In the genomic region with DNA sequence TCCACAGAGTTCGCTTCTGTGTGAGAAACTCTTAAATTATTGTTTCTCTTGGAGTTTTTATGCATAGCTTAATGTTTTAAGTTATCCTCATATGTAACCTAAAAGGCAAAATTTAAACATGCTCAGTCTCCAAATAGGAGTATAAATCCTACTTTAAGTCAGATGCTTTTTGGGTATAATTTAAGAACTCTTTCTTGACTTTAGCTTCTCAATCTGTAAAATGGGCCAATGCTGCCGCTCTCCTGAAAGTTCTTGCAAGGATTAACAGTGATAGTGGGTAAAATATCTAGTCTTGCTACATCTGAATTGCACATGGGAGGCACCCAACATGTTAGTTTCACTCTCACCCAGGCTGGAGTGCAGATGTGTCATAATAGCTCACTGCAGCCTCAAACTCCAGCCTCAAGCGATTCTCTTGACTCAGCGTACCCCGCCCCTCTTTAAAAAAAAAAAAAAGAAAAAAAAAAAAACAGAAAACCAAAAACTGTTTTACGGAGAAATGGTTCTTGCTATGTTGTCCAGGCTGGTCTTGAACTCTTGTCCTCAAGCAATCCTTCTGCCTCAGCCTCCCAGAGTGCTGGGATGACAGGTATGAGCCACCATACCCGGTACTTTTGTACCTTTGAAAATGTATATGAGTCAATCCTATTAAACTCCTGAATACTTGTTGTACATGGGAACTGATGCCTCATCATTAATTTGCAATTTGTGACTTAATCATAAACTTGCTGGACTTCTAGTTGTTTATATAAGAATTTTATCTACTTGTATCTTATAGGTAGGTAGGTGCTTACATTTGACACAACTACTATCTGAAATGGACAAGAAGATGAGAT, we compare ENCODE assay signal across 11 cellular contexts. TPM values are rescaled to one million over a fixed set of nuclear protein-coding genes. Genes with fewer than 3 reads are reported as not detected.
A peak's percentile ranks its signal among the peaks of the same experiment; 100 is the strongest.
DNase-seq lines count a peak whose midpoint lies in the region; ATAC-seq, FAIRE-seq and TF ChIP-seq lines count a peak whose summit lies in the region.
"Had no signal": no experiment of that assay in that cellular context is flagged by ENCODE, and none has a peak within 500 bp of the region (broad histone marks: within the 10 kb centered on the region; RNA-seq: fewer than 3 reads in every experiment).

No MANE protein-coding gene starts in this region.

- H3K9me3 ChIP-seq in HepG2 (ENCODE audit: low read length) (no peaks in the 10 kb centered on the region), right lobe of liver (no peaks in the 10 kb centered on the region)
- H3K9me3 ChIP-seq: BE2C, heart right ventricle had no signal

- peaks cover 28% of the 10 kb centered on the region for H3K4me1 ChIP-seq in HepG2 (ENCODE audit: insufficient read depth, low read length)
- H3K4me1 ChIP-seq in right lobe of liver = peaks cover 0 to 14% (median 0%) of the 10 kb centered on the region in 4 donors
- H3K4me1 ChIP-seq: BE2C had no signal

- H2AFZ ChIP-seq in HepG2 (ENCODE audit: low read length) = no peak overlapping the region

- FAIRE-seq in HepG2 (lab: Jason Lieb, UNC) = no peak
- FAIRE-seq: GM18507 had no signal

- WGBS in HepG2 (ENCODE audit: low lambda C conversion rate) = 92% methylated on average over 7 of the region's 7 CpGs
- 75% methylated on average over 7 of the region's 7 CpGs for WGBS in right lobe of liver (ENCODE audit: insufficient coverage, low coverage, low lambda C conversion rate, missing lambda C conversion rate)

- DNase-seq in HepG2 (ENCODE audit: low spot score) (no peak), right lobe of liver (no peak), fibroblast of villous mesenchyme (ENCODE audit: low read depth) (peak; percentile 28), type B pancreatic cell (ENCODE audit: extremely low spot score, unreplicated experiment) (no peak), dorsolateral prefrontal cortex (no peak), KBM-7 (no peak)
- peak; percentile 27 for DNase-seq in activated T-cell treated with anti-CD3 and anti-CD28 coated beads, Interleukin-2, amount 50 U/mL, for 4 hours
- DNase-seq: BE2C, heart right ventricle had no signal

- no peak overlapping the region; a peak in 1 of 6 replicates for H3K4me3 ChIP-seq in HepG2 (replicated peaks in 1 of 3; ENCODE audit: insufficient read depth in 1 of 3, low read depth in 2 of 3, low read length in 3 of 3)
- no peak overlapping the region for H3K4me3 ChIP-seq in right lobe of liver
- no peak overlapping the region for H3K4me3 ChIP-seq in fibroblast of villous mesenchyme (ENCODE audit: low read depth, low read length)
- H3K4me3 ChIP-seq in dorsolateral prefrontal cortex = peak overlapping the region in 4 of 59 donors; percentile 80 to 97 (median 94)

- CTCF ChIA-PET in HepG2 (lab: Yijun Ruan, JAX; ENCODE audit: low intra/inter-chr PET ratio, low total read pairs) = no interaction called here

- H3K4me1 Mint-ChIP-seq in activated T-cell treated with anti-CD3 and anti-CD28 coated beads, Interleukin-2, amount 50 U/mL, for 4 hours (ENCODE audit: low read depth) = peaks cover 40% of the 10 kb centered on the region
- peaks cover 13% of the 10 kb centered on the region for H3K4me1 Mint-ChIP-seq in type B pancreatic cell (ENCODE audit: unreplicated experiment)

- H3K36me3 ChIP-seq in HepG2 (replicated peaks in 1 of 2; ENCODE audit: control insufficient read depth in 1 of 2, insufficient read depth in 2 of 2, low read length in 2 of 2) (no peaks in the 10 kb centered on the region), right lobe of liver (no peaks in the 10 kb centered on the region)
- H3K36me3 ChIP-seq: BE2C, heart right ventricle had no signal

- ATAC-seq in HepG2 (no peak), right lobe of liver (no peak), GM21529 (IDR thresholded peaks at IDR 0.05; ENCODE audit: unreplicated experiment) (no peak)
- peak; percentile 9 to 26 for ATAC-seq in activated T-cell treated with anti-CD3 and anti-CD28 coated beads, Interleukin-2, amount 50 U/mL, for 4 hours
- ATAC-seq: heart right ventricle had no signal

- no peaks in the 10 kb centered on the region for H4K20me1 ChIP-seq in HepG2 (ENCODE audit: insufficient read depth, low read length)

- POLR2A ChIA-PET in HepG2 (lab: Yijun Ruan, JAX) = no interaction called here

- peak overlapping the region; percentile 97 for H3K27ac Mint-ChIP-seq in type B pancreatic cell

- H3K27me3 Mint-ChIP-seq in activated T-cell treated with anti-CD3 and anti-CD28 coated beads, Interleukin-2, amount 50 U/mL, for 4 hours (ENCODE audit: low read depth) = no peaks in the 10 kb centered on the region
- H3K27me3 Mint-ChIP-seq in type B pancreatic cell = no peaks in the 10 kb centered on the region

- no peaks in the 10 kb centered on the region for H3K36me3 Mint-ChIP-seq in activated T-cell treated with anti-CD3 and anti-CD28 coated beads, Interleukin-2, amount 50 U/mL, for 4 hours (ENCODE audit: insufficient read depth)
- H3K36me3 Mint-ChIP-seq in type B pancreatic cell = no peaks in the 10 kb centered on the region

- TF ChIP-seq POLR2A in HepG2 (IDR thresholded peaks at IDR 0.05; ENCODE audit: insufficient read depth in 1 of 2, low read depth in 2 of 2, low read length in 2 of 2) (no peak), right lobe of liver (IDR thresholded peaks at IDR 0.05) (no peak)

- no peaks in the 10 kb centered on the region; a peak in 1 of 5 replicates for H3K27me3 ChIP-seq in HepG2 (ENCODE audit: control insufficient read depth in 1 of 2, insufficient read depth in 2 of 2, low read length in 2 of 2)
- H3K27me3 ChIP-seq in right lobe of liver = no peaks in the 10 kb centered on the region
- H3K27me3 ChIP-seq in dorsolateral prefrontal cortex = no peaks in the 10 kb centered on the region
- H3K27me3 ChIP-seq: BE2C, heart right ventricle had no signal

- no peak for TF ChIP-seq EP300 in HepG2 (IDR thresholded peaks at IDR 0.05; ENCODE audit: low read depth in 2 of 2, low read length in 2 of 2)
- TF ChIP-seq EP300 in HepG2 (CRISPR knock-in tag; IDR thresholded peaks at IDR 0.05; ENCODE audit: borderline replicate concordance) = no peak

- H3K4me3 Mint-ChIP-seq in activated T-cell treated with anti-CD3 and anti-CD28 coated beads, Interleukin-2, amount 50 U/mL, for 4 hours = peak overlapping the region; percentile 96
- peak overlapping the region; percentile 98 for H3K4me3 Mint-ChIP-seq in type B pancreatic cell

- H3K4me2 ChIP-seq in HepG2 (ENCODE audit: low read depth, low read length) = no peak overlapping the region

- in situ Hi-C loops in HepG2 (cut with HindIII; ENCODE audit: extremely low pct_ligation_motif_present, low pct_unique_long_range_greater_than_20kb) (loop anchor here (5.0 to 10.0 kb wide), 2 partner anchors 242 to 460 kb away; no protein-coding TSS in a partner anchor), KBM-7 (cut with MboI; ENCODE audit: low pct_unique_long_range_greater_than_20kb, low sequenced_read_pairs) (loop anchor here (10.0 kb wide), 1 partner anchor 460 kb away; no protein-coding TSS in a partner anchor)

- no peaks in the 10 kb centered on the region for H3K9me3 Mint-ChIP-seq in activated T-cell treated with anti-CD3 and anti-CD28 coated beads, Interleukin-2, amount 50 U/mL, for 4 hours
- H3K9me3 Mint-ChIP-seq in type B pancreatic cell = no peaks in the 10 kb centered on the region

- no peak overlapping the region for H3K27ac ChIP-seq in HepG2 (ENCODE audit: extremely low read length, insufficient read depth, low read length)
- H3K27ac ChIP-seq in right lobe of liver = no peak overlapping the region
- H3K27ac ChIP-seq in dorsolateral prefrontal cortex = no peak overlapping the region

- BruUV-seq in HepG2 (replicated peaks; lab: Mats Ljungman, UMichigan) = no TSS peak

- TF ChIP-seq CTCF in HepG2 (CRISPR knock-in tag; IDR thresholded peaks at IDR 0.05) (no peak), right lobe of liver (IDR thresholded peaks at IDR 0.05) (no peak), fibroblast of villous mesenchyme (IDR thresholded peaks at IDR 0.05; ENCODE audit: insufficient read depth, low read depth, low read length) (no peak), type B pancreatic cell (conservative IDR thresholded peaks at IDR 0.05) (no peak), dorsolateral prefrontal cortex (IDR thresholded peaks at IDR 0.05 in 54 of 56, conservative IDR thresholded peaks at IDR 0.05 in 2 of 56; ENCODE audit: low read depth in 1 of 56, partially characterized antibody in 56 of 56) (no peak)

- no peak overlapping the region for H3K9ac ChIP-seq in HepG2 (ENCODE audit: insufficient read depth, low read depth, low read length)

- H3K79me2 ChIP-seq in HepG2 (ENCODE audit: insufficient read depth, low read length) = no peaks in the 10 kb centered on the region

- intact Hi-C loops in HepG2 (cut with micrococcal nuclease; ENCODE audit: unreplicated experiment) (no loop called here), right lobe of liver (cut with DNase I) (loop anchor here (10.0 kb wide), 2 partner anchors 250 to 460 kb away; no protein-coding TSS in a partner anchor), dorsolateral prefrontal cortex (cut with DNase I) (loop anchor here (10.0 kb wide), 3 partner anchors 250 to 460 kb away; no protein-coding TSS in a partner anchor)

- no peak for TF ChIP-seq RAD21 in HepG2 (CRISPR knock-in tag; IDR thresholded peaks at IDR 0.05)

RNA-seq across cellular contexts. Expression of a gene that starts 1.8 kb away (rescaled TPM):
- total RNA-seq in HepG2 (2016; rRNA removed; fragmentation: Illumina TruSeq; extraction: Trizol) = 0.42 and 0.59 TPM in 2 replicates
- 0.18 and 0.20 TPM in 2 replicates for total RNA-seq in HepG2 (2016; cell fraction: cytosol; rRNA removed; fragmentation: Illumina TruSeq; extraction: Trizol; ENCODE audit: low read depth)
- total RNA-seq in HepG2 (2016; cell fraction: insoluble cytoplasmic fraction; rRNA removed; fragmentation: Illumina TruSeq; extraction: Trizol) = 0.41 and 0.59 TPM in 2 replicates
- 0.41 and 0.56 TPM in 2 replicates for total RNA-seq in HepG2 (2016; cell fraction: membrane; rRNA removed; fragmentation: Illumina TruSeq; extraction: Trizol)
- total RNA-seq in HepG2 (2016; cell fraction: nucleus; rRNA removed; fragmentation: Illumina TruSeq; extraction: Trizol) = 0.56 and 0.69 TPM in 2 replicates
- 0.86 and 1.1 TPM in 2 replicates for polyA plus RNA-seq in HepG2 (2011; rRNA removed)
- 0.32 and 0.64 TPM in 2 replicates for polyA plus RNA-seq in HepG2 (2011; cell fraction: cytosol; rRNA removed)
- polyA plus RNA-seq in HepG2 (2011; cell fraction: nucleus; rRNA removed) = 0.53 and 0.93 TPM in 2 replicates
- 0.45 and 0.62 TPM in 2 replicates for polyA plus RNA-seq in HepG2 (2012)
- 0.22 and 0.27 TPM in 2 replicates for polyA plus RNA-seq in HepG2 (2016; cell fraction: cytosol; fragmentation: Illumina TruSeq; extraction: Trizol; ENCODE audit: low read depth)
- polyA plus RNA-seq in HepG2 (2016; cell fraction: insoluble cytoplasmic fraction; fragmentation: Illumina TruSeq; extraction: Trizol; ENCODE audit: low read depth) = 0.68 and 0.71 TPM in 2 replicates
- polyA plus RNA-seq in HepG2 (2016; cell fraction: membrane; fragmentation: Illumina TruSeq; extraction: Trizol; ENCODE audit: low read depth) = 0.33 and 0.52 TPM in 2 replicates
- polyA plus RNA-seq in HepG2 (2016; cell fraction: nucleus; fragmentation: Illumina TruSeq; extraction: Trizol; ENCODE audit: insufficient read depth, low read depth) = 1.5 and 1.6 TPM in 2 replicates
- polyA minus RNA-seq in HepG2 (2011; rRNA and poly(A)+ RNA removed; ENCODE audit: low replicate concordance) = 0.28 and 0.68 TPM in 2 replicates
- 0.44 and 0.49 TPM in 2 replicates for polyA minus RNA-seq in HepG2 (2011; cell fraction: cytosol; rRNA and poly(A)+ RNA removed)
- polyA minus RNA-seq in HepG2 (2011; cell fraction: nucleus; rRNA and poly(A)+ RNA removed) = 1.5 and 1.6 TPM in 2 replicates
- 1 to 10 TPM in 4 of 6 experiments, under 1 TPM in 2; 0.82 to 1.5 (median 1.2) TPM for total RNA-seq in right lobe of liver
- under 1 TPM; 0.43 to 0.87 (median 0.66) TPM for total RNA-seq in activated T-cell treated with anti-CD3 and anti-CD28 coated beads, Interleukin-2, amount 50 U/mL, for 4 hours
- 0.32 and 0.86 TPM in 2 replicates for total RNA-seq in fibroblast of villous mesenchyme
- 1.00 and 2.0 TPM in 2 replicates for total RNA-seq in type B pancreatic cell (ENCODE audit: low replicate concordance)
- total RNA-seq in dorsolateral prefrontal cortex = 1 to 10 TPM; 1.2 to 3.7 (median 2.4) TPM

RNA-seq across cellular contexts. Expression of a gene that starts 2.1 kb away (rescaled TPM):
- 2.0 and 2.2 TPM in 2 replicates for total RNA-seq in HepG2 (2016; rRNA removed; fragmentation: Illumina TruSeq; extraction: Trizol)
- 13.5 and 14.5 TPM in 2 replicates for total RNA-seq in HepG2 (2016; cell fraction: cytosol; rRNA removed; fragmentation: Illumina TruSeq; extraction: Trizol; ENCODE audit: low read depth)
- 1.7 and 2.3 TPM in 2 replicates for total RNA-seq in HepG2 (2016; cell fraction: insoluble cytoplasmic fraction; rRNA removed; fragmentation: Illumina TruSeq; extraction: Trizol)
- 7.8 and 9.4 TPM in 2 replicates for total RNA-seq in HepG2 (2016; cell fraction: membrane; rRNA removed; fragmentation: Illumina TruSeq; extraction: Trizol)
- total RNA-seq in HepG2 (2016; cell fraction: nucleus; rRNA removed; fragmentation: Illumina TruSeq; extraction: Trizol) = 2.2 and 2.3 TPM in 2 replicates
- 0.45 and 0.57 TPM in 2 replicates for polyA plus RNA-seq in HepG2 (2011; rRNA removed)
- 0.24 and 0.33 TPM in 2 replicates for polyA plus RNA-seq in HepG2 (2011; cell fraction: cytosol; rRNA removed)
- polyA plus RNA-seq in HepG2 (2011; cell fraction: nucleus; rRNA removed) = 0.34 and 0.47 TPM in 2 replicates
- polyA plus RNA-seq in HepG2 (2012) = 0.60 and 0.76 TPM in 2 replicates
- polyA plus RNA-seq in HepG2 (2016; cell fraction: cytosol; fragmentation: Illumina TruSeq; extraction: Trizol; ENCODE audit: low read depth) = 0.14 and 0.24 TPM in 2 replicates
- polyA plus RNA-seq in HepG2 (2016; cell fraction: insoluble cytoplasmic fraction; fragmentation: Illumina TruSeq; extraction: Trizol; ENCODE audit: low read depth) = 1.5 and 2.1 TPM in 2 replicates
- 0.31 and 0.42 TPM in 2 replicates for polyA plus RNA-seq in HepG2 (2016; cell fraction: membrane; fragmentation: Illumina TruSeq; extraction: Trizol; ENCODE audit: low read depth)
- polyA plus RNA-seq in HepG2 (2016; cell fraction: nucleus; fragmentation: Illumina TruSeq; extraction: Trizol; ENCODE audit: insufficient read depth, low read depth) = 1.4 and 1.7 TPM in 2 replicates
- 0.05 and 0.44 TPM in 2 replicates for polyA minus RNA-seq in HepG2 (2011; rRNA and poly(A)+ RNA removed; ENCODE audit: low replicate concordance)
- 0.79 and 2.0 TPM in 2 replicates for polyA minus RNA-seq in HepG2 (2011; cell fraction: cytosol; rRNA and poly(A)+ RNA removed)
- 3.0 and 4.1 TPM in 2 replicates for polyA minus RNA-seq in HepG2 (2011; cell fraction: nucleus; rRNA and poly(A)+ RNA removed)
- total RNA-seq in right lobe of liver = 1 to 10 TPM; 1.3 to 2.3 (median 1.9) TPM
- 1 to 10 TPM; 1.3 to 1.6 (median 1.3) TPM for total RNA-seq in activated T-cell treated with anti-CD3 and anti-CD28 coated beads, Interleukin-2, amount 50 U/mL, for 4 hours
- 6.4 and 8.6 TPM in 2 replicates for total RNA-seq in fibroblast of villous mesenchyme
- 3.8 and 6.2 TPM in 2 replicates for total RNA-seq in type B pancreatic cell (ENCODE audit: low replicate concordance)
- 10 to 100 TPM in 36 of 120 experiments, 1 to 10 TPM in 84; 4.5 to 15.3 (median 9.1) TPM for total RNA-seq in dorsolateral prefrontal cortex

Comparison
In these comparisons a context has a peak if more than half of its experiments do, and no peak if none do; other contexts are left out.
1. ATAC-seq: peak in activated T-cell treated with anti-CD3 and anti-CD28 coated beads, Interleukin-2, amount 50 U/mL, for 4 hours (2 of 2); none in HepG2 (single experiment), right lobe of liver (0 of 4) and GM21529 (single experiment).
2. DNase-seq: peak in activated T-cell treated with anti-CD3 and anti-CD28 coated beads, Interleukin-2, amount 50 U/mL, for 4 hours (single experiment) and fibroblast of villous mesenchyme (single experiment); none in HepG2 (single experiment), right lobe of liver (0 of 3), type B pancreatic cell (single experiment), dorsolateral prefrontal cortex (0 of 10) and KBM-7 (single experiment).